In the genomic region with DNA sequence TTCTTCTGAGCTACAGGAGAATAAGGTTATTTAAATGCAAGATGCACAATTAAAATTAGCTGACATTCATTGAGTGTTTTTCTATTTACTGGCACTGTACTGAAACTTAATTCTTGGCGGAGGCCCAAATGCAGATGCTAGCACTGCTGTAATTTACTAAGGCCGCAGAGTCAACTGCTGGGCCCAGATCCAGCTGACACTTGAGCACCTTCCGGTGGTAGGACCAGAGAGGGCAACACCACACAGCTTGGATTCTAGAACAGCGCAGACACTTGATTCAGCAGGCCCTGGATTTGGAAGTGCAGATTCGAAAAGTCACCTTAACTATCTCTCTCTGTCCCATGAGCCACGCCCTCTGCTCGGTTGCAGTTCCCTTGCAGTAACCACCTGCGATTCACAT, we compare ENCODE assay signal across 1 cellular context.
TF ChIP-seq lines count a peak whose summit lies in the region.

No MANE protein-coding gene starts in this region.

TF ChIP-seq in H1, 55 proteins besides CTCF, POLR2A, EP300 and RAD21 (continued from another document):
- TF ChIP-seq SP1 (IDR thresholded peaks at IDR 0.05; ENCODE audit: low read depth, low read length): no peak
- TF ChIP-seq HDAC6 (IDR thresholded peaks at IDR 0.05; ENCODE audit: low read depth, low read length): no peak
